13 cellular contexts compared by ENCODE assay signal in genomic region chr15:41018534-41018933, GRCh38.
DNase-seq lines count a peak whose midpoint lies in the region; ATAC-seq, FAIRE-seq and TF ChIP-seq lines count a peak whose summit lies in the region.
"Had no signal": no experiment of that assay in that cellular context is flagged by ENCODE, and none has a peak within 500 bp of the region (broad histone marks: within the 10 kb centered on the region; RNA-seq: fewer than 3 reads in every experiment).

No MANE protein-coding gene starts in this region.

- H3K4me3 ChIP-seq in PC-9 = no peak overlapping the region
- H3K4me3 ChIP-seq in esophagus squamous epithelium = no peak overlapping the region
- no peak overlapping the region for H3K4me3 ChIP-seq in osteoblast (ENCODE audit: insufficient read depth, low read length)
- H3K4me3 ChIP-seq: sigmoid colon had no signal

- FAIRE-seq in D721Med (lab: Jason Lieb, UNC) = no peak

- H4K20me1 ChIP-seq in PC-9 (ENCODE audit: insufficient read depth) (peaks cover 11% of the 10 kb centered on the region; the same call in 1 of the 2 replicates), osteoblast (ENCODE audit: insufficient read depth, low read length) (no peaks in the 10 kb centered on the region)

- DNase-seq in D721Med (ENCODE audit: insufficient read length, low spot score) (no peak), PC-9 (peak; percentile 42 to 95), esophagus squamous epithelium (lab: John Stamatoyannopoulos, UW) (no peak), osteoblast (ENCODE audit: insufficient read length, low spot score, missing footprints) (no peak), NOMO-1 (lab: John Stamatoyannopoulos, UW; ENCODE audit: unreplicated experiment in 2 of 2) (no peak)
- DNase-seq in stimulated activated CD4-positive, alpha-beta T cell treated with anti-CD3 and anti-CD28 coated beads, Interleukin-1b, Interleukin-23, amount 100 ng/mL, for 48 hours = no peak
- DNase-seq: DND-41; NCI-H187 treated with DMSO at 0.1 percent for 48 hours; sigmoid colon; stimulated activated naive CD4-positive, alpha-beta T cell treated with Interleukin-2 at 50 U/mL for 16 hours; T-helper 2 cell had no signal

- H3K4me1 ChIP-seq in PC-9 (replicated peaks; ENCODE audit: insufficient read depth) (peaks cover 13% of the 10 kb centered on the region), esophagus squamous epithelium (peaks cover 0 to 31% (median 5%) of the 10 kb centered on the region in 3 donors), osteoblast (ENCODE audit: insufficient read depth, low read length) (peaks cover 13% of the 10 kb centered on the region)

- H3F3A ChIP-seq in PC-9 (ENCODE audit: insufficient read depth, low read depth) = peaks cover 44% of the 10 kb centered on the region; the same call in 1 of the 2 replicates

- CTCF ChIA-PET in PC-9 (lab: Charles Lee) = interaction anchor here (0.6 to 2.2 kb wide), 5 partner anchors 37 to 647 kb away, joined by 3 to 12 read pairs (median 3); no protein-coding TSS in a partner anchor

- intact Hi-C loops in PC-9 (cut with micrococcal nuclease; ENCODE audit: unreplicated experiment) = loop anchor here (1.0 to 10.0 kb wide), 3 partner anchors 77 to 166 kb away; no protein-coding TSS in a partner anchor
- intact Hi-C loops in esophagus squamous epithelium (cut with DNase I) = loop anchor here (5.0 kb wide), 2 partner anchors 76 to 111 kb away; no protein-coding TSS in a partner anchor

- no peak for TF ChIP-seq POLR2A in esophagus squamous epithelium (IDR thresholded peaks at IDR 0.05)

- H3K27ac ChIP-seq in PC-9 = peak overlapping the region; percentile 54
- peak overlapping the region in 2 of 4 donors; percentile 46 to 59 for H3K27ac ChIP-seq in esophagus squamous epithelium
- H3K27ac ChIP-seq in osteoblast (ENCODE audit: low read depth, low read length) = no peak overlapping the region
- H3K27ac ChIP-seq: sigmoid colon had no signal

- no peaks in the 10 kb centered on the region for H3K27me3 ChIP-seq in PC-9 (ENCODE audit: insufficient read depth, low read depth)
- no peaks in the 10 kb centered on the region for H3K27me3 ChIP-seq in esophagus squamous epithelium
- H3K27me3 ChIP-seq in osteoblast (ENCODE audit: insufficient read depth, low read length) = no peaks in the 10 kb centered on the region
- H3K27me3 ChIP-seq: sigmoid colon had no signal

- H3K36me3 ChIP-seq in PC-9 (ENCODE audit: low read depth) (peaks cover 3% of the 10 kb centered on the region), esophagus squamous epithelium (peaks cover 0 to 76% (median 0%) of the 10 kb centered on the region in 3 donors), osteoblast (ENCODE audit: insufficient read depth, low read length) (peaks cover 45% of the 10 kb centered on the region)

- 45 to 60% methylated on average over 1 of the region's 1 CpG for WGBS in esophagus squamous epithelium, 2 donors

- H2AFZ ChIP-seq in PC-9 = no peak overlapping the region
- no peak overlapping the region for H2AFZ ChIP-seq in osteoblast (ENCODE audit: low read length)

- no TSS peak for BruUV-seq in PC-9 (replicated peaks; lab: Mats Ljungman, UMichigan)

- peak overlapping the region; percentile 41 for H3K4me2 ChIP-seq in PC-9
- H3K4me2 ChIP-seq in osteoblast (ENCODE audit: insufficient read depth, low read length) = no peak overlapping the region

- H3K79me2 ChIP-seq in PC-9 (ENCODE audit: low read depth) = no peaks in the 10 kb centered on the region
- H3K79me2 ChIP-seq in osteoblast (ENCODE audit: insufficient read depth, low read length) = peaks cover 16% of the 10 kb centered on the region

- H3K9me3 ChIP-seq in PC-9 (ENCODE audit: insufficient read depth, low read depth) (no peaks in the 10 kb centered on the region), esophagus squamous epithelium (no peaks in the 10 kb centered on the region), osteoblast (ENCODE audit: low read depth, low read length) (no peaks in the 10 kb centered on the region)
- H3K9me3 ChIP-seq: sigmoid colon had no signal

- TF ChIP-seq CTCF in D721Med (IDR thresholded peaks at IDR 0.05; ENCODE audit: insufficient read depth, missing control alignments) = peak; percentile 29
- peak; percentile 67 for TF ChIP-seq CTCF in PC-9 (conservative IDR thresholded peaks at IDR 0.05)
- TF ChIP-seq CTCF in esophagus squamous epithelium (IDR thresholded peaks at IDR 0.05) = peak in 5 of 6 experiments; percentile 28 to 59 (median 47)
- peak; percentile 29 for TF ChIP-seq CTCF in osteoblast (IDR thresholded peaks at IDR 0.05; ENCODE audit: extremely low read depth, low read depth, low read length)

- no peaks in the 10 kb centered on the region for H3K9me2 ChIP-seq in PC-9 (ENCODE audit: insufficient read depth)

- ATAC-seq in HG03159 (IDR thresholded peaks at IDR 0.05; ENCODE audit: unreplicated experiment) = no peak
- ATAC-seq in GM18907 (IDR thresholded peaks at IDR 0.05; ENCODE audit: unreplicated experiment) = no peak

- POLR2A ChIA-PET in PC-9 (lab: Charles Lee; ENCODE audit: unreplicated experiment) = interaction anchor here (0.7 kb wide), 1 partner anchor 114 kb away, joined by 4 read pairs; no protein-coding TSS in a partner anchor

Comparison
In these comparisons a context has a peak if more than half of its experiments do, and no peak if none do; other contexts are left out.
1. DNase-seq: peak in PC-9 (2 of 2); none in D721Med (single experiment), esophagus squamous epithelium (single experiment), osteoblast (single experiment), stimulated activated CD4-positive, alpha-beta T cell treated with anti-CD3 and anti-CD28 coated beads, Interleukin-1b, Interleukin-23, amount 100 ng/mL, for 48 hours (single experiment) and NOMO-1 (0 of 2).
2. Peak in every context shown above with its lines, with median percentiles within 50 percentile points of each other: CTCF ChIP-seq.